In the genomic region with DNA sequence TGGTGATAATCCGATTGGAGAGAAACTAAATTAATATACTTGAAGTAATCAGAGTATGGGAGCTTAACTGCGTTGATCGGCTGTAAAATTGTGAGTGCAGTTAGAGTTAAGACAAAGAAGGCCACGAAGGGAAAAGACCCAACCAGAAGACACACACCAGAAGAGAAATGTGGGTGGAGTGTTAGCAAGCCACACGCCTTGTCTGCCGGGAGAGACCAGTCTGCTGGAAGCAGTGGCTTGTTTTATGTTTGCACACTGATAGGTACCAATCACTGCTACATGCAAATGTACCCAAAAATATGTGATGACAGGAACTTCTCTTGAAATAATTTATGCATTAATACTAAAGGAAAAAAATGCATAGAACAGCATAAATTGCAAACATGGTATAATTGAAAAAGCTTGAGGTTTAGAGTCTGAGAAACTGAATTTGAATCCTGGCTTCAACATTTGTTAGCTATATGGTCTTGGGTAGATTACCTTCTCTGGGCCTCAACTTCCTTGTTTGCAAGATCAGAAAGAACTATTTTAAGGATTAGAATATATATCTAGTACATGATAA, we compare ENCODE assay signal across 23 cellular contexts.
"Had no signal": no experiment of that assay in that cellular context is flagged by ENCODE, and none has a peak within 500 bp of the region (broad histone marks: within the 10 kb centered on the region; RNA-seq: fewer than 3 reads in every experiment).

No MANE protein-coding gene starts in this region.

- H3K36me3 Mint-ChIP-seq: naive B cell had no signal

- H3K36me3 ChIP-seq: esophagus squamous epithelium, left ventricle myocardium inferior, neutrophil, tibial nerve, upper lobe of right lung had no signal

- FAIRE-seq: colon, kidney had no signal

- H3K4me1 ChIP-seq: testis had no signal

- H3K9me3 Mint-ChIP-seq: dendritic cell treated with granulocyte-macrophage colony-stimulating factor and Interleukin-4, amounts not matched to agents 40 ng/mL and 50 ng/mL, for 4 days; naive B cell; stimulated activated naive B cell treated with anti-CD40 and anti-IgM and Interleukin-4, amounts not matched to agents 10 μg/mL and 1 μg/mL and 100 μg/mL, for 72 hours; stimulated activated naive CD8-positive, alpha-beta T cell treated with anti-CD3 and anti-CD28 coated beads, Interleukin-15, amount 100 ng/mL, for 72 hours had no signal

- H3K27me3 Mint-ChIP-seq: dendritic cell treated with granulocyte-macrophage colony-stimulating factor and Interleukin-4, amounts not matched to agents 40 ng/mL and 50 ng/mL, for 4 days; naive B cell; stimulated activated naive B cell treated with anti-CD40 and anti-IgM and Interleukin-4, amounts not matched to agents 10 μg/mL and 1 μg/mL and 100 μg/mL, for 72 hours; stimulated activated naive CD8-positive, alpha-beta T cell treated with anti-CD3 and anti-CD28 coated beads, Interleukin-15, amount 100 ng/mL, for 72 hours had no signal

- H3K27ac Mint-ChIP-seq: dendritic cell treated with granulocyte-macrophage colony-stimulating factor and Interleukin-4, amounts not matched to agents 40 ng/mL and 50 ng/mL, for 4 days; stimulated activated naive B cell treated with anti-CD40 and anti-IgM and Interleukin-4, amounts not matched to agents 10 μg/mL and 1 μg/mL and 100 μg/mL, for 72 hours; stimulated activated naive CD8-positive, alpha-beta T cell treated with anti-CD3 and anti-CD28 coated beads, Interleukin-15, amount 100 ng/mL, for 72 hours had no signal

- H3K9me3 ChIP-seq: esophagus squamous epithelium, left ventricle myocardium inferior, neutrophil, psoas muscle, testis, tibial nerve, upper lobe of right lung had no signal

- H2AFZ ChIP-seq: hepatocyte had no signal

- H3K4me3 ChIP-seq: esophagus squamous epithelium, hepatocyte, left ventricle myocardium inferior, lung, psoas muscle, testis, tibial nerve, upper lobe of right lung had no signal

- ATAC-seq: foreskin keratinocyte; left cardiac atrium; psoas muscle; sciatic nerve; stimulated activated naive B cell treated with anti-CD40 and anti-IgM and Interleukin-4, amounts not matched to agents 10 μg/mL and 1 μg/mL and 100 μg/mL, for 72 hours; stimulated activated naive CD8-positive, alpha-beta T cell treated with anti-CD3 and anti-CD28 coated beads, Interleukin-15, amount 100 ng/mL, for 72 hours; upper lobe of right lung had no signal

- H3K4me2 ChIP-seq: hepatocyte had no signal

- H3K27me3 ChIP-seq: esophagus squamous epithelium, foreskin keratinocyte, hepatocyte, neutrophil, testis, tibial nerve, upper lobe of right lung had no signal

- H3K4me3 Mint-ChIP-seq: dendritic cell treated with granulocyte-macrophage colony-stimulating factor and Interleukin-4, amounts not matched to agents 40 ng/mL and 50 ng/mL, for 4 days; naive B cell; stimulated activated naive B cell treated with anti-CD40 and anti-IgM and Interleukin-4, amounts not matched to agents 10 μg/mL and 1 μg/mL and 100 μg/mL, for 72 hours; stimulated activated naive CD8-positive, alpha-beta T cell treated with anti-CD3 and anti-CD28 coated beads, Interleukin-15, amount 100 ng/mL, for 72 hours had no signal

- H3K27ac ChIP-seq: esophagus squamous epithelium, foreskin keratinocyte, hepatocyte, neutrophil, psoas muscle, testis, upper lobe of right lung had no signal

- DNase-seq: esophagus squamous epithelium; foreskin keratinocyte; head of caudate nucleus; kidney; left cardiac atrium; left ventricle myocardium inferior; mesenchymal stem cell; naive B cell; psoas muscle; retina; stimulated activated CD4-positive, alpha-beta T cell treated with anti-CD3 and anti-CD28 coated beads, Interleukin-2, amount 100 ng/mL, for 24 hours; stimulated activated CD4-positive, alpha-beta T cell treated with anti-CD3 and anti-CD28 coated beads, Interleukin-4, amount 100 ng/mL, for 4 hours; stimulated activated naive B cell treated with anti-CD40 and anti-IgM and Interleukin-4, amounts not matched to agents 10 μg/mL and 1 μg/mL and 100 μg/mL, for 72 hours; stimulated activated naive CD8-positive, alpha-beta T cell treated with anti-CD3 and anti-CD28 coated beads, Interleukin-15, amount 100 ng/mL, for 72 hours; testis; upper lobe of right lung had no signal
